ENCODE assay signal across 12 cellular contexts in genomic region chr4:172740434-172740833, GRCh38.
DNase-seq lines count a peak whose midpoint lies in the region; ATAC-seq and TF ChIP-seq lines count a peak whose summit lies in the region.
"Had no signal": no experiment of that assay in that cellular context is flagged by ENCODE, and none has a peak within 500 bp of the region (broad histone marks: within the 10 kb centered on the region; RNA-seq: fewer than 3 reads in every experiment).

No MANE protein-coding gene starts in this region.

- H3K4me3 Mint-ChIP-seq in stimulated activated naive CD8-positive, alpha-beta T cell treated with anti-CD3 and anti-CD28 coated beads, Interleukin-15, amount 100 ng/mL, for 72 hours: no peak overlapping the region
- H3K4me3 Mint-ChIP-seq in HFFc6: no peak overlapping the region

- no peak overlapping the region for H3K27ac Mint-ChIP-seq in stimulated activated naive CD8-positive, alpha-beta T cell treated with anti-CD3 and anti-CD28 coated beads, Interleukin-15, amount 100 ng/mL, for 72 hours
- H3K27ac Mint-ChIP-seq in HFFc6: no peak overlapping the region

- H3K27me3 Mint-ChIP-seq in stimulated activated naive CD8-positive, alpha-beta T cell treated with anti-CD3 and anti-CD28 coated beads, Interleukin-15, amount 100 ng/mL, for 72 hours: no peaks in the 10 kb centered on the region
- H3K27me3 Mint-ChIP-seq in HFFc6 (ENCODE audit: insufficient read depth): no peaks in the 10 kb centered on the region

- H3K36me3 Mint-ChIP-seq in HFFc6 (ENCODE audit: low read depth): peaks cover 14% of the 10 kb centered on the region; the same call in 1 of the 2 replicates

- no peak for DNase-seq in stimulated activated naive CD8-positive, alpha-beta T cell treated with anti-CD3 and anti-CD28 coated beads, Interleukin-15, amount 100 ng/mL, for 72 hours
- DNase-seq in activated CD4-positive, CD25-positive, alpha-beta regulatory T cell treated with anti-CD3 and anti-CD28 coated beads, Interleukin-2, amount 50 U/mL, for 72 hours: no peak
- no peak for DNase-seq in HFFc6
- DNase-seq in HT-29 (ENCODE audit: low spot score): no peak
- DNase-seq: COR-L47, cortex of kidney, islet precursor cell, MV-4-11, NCI-H748 treated with DMSO at 0.1 percent for 48 hours had no signal

- ATAC-seq in GM19372 (IDR thresholded peaks at IDR 0.05; ENCODE audit: low read depth, unreplicated experiment) (peak; percentile 90), HG02623 (IDR thresholded peaks at IDR 0.05; ENCODE audit: unreplicated experiment) (peak; percentile 93), HG03280 (IDR thresholded peaks at IDR 0.05; ENCODE audit: unreplicated experiment) (peak; percentile 95)
- ATAC-seq in stimulated activated naive CD8-positive, alpha-beta T cell treated with anti-CD3 and anti-CD28 coated beads, Interleukin-15, amount 100 ng/mL, for 72 hours: peak; percentile 69

- H3K9me3 Mint-ChIP-seq in stimulated activated naive CD8-positive, alpha-beta T cell treated with anti-CD3 and anti-CD28 coated beads, Interleukin-15, amount 100 ng/mL, for 72 hours: peaks cover 22 to 25% of the 10 kb centered on the region in 2 donors
- peaks cover 28% of the 10 kb centered on the region for H3K9me3 Mint-ChIP-seq in HFFc6

- H3K4me1 Mint-ChIP-seq in stimulated activated naive CD8-positive, alpha-beta T cell treated with anti-CD3 and anti-CD28 coated beads, Interleukin-15, amount 100 ng/mL, for 72 hours: no peaks in the 10 kb centered on the region
- H3K4me1 Mint-ChIP-seq in HFFc6 (ENCODE audit: low read depth): no peaks in the 10 kb centered on the region

- TF ChIP-seq CTCF in HFFc6 (IDR thresholded peaks at IDR 0.05): no peak
